25 cellular contexts compared by ENCODE assay signal in the genomic region with DNA sequence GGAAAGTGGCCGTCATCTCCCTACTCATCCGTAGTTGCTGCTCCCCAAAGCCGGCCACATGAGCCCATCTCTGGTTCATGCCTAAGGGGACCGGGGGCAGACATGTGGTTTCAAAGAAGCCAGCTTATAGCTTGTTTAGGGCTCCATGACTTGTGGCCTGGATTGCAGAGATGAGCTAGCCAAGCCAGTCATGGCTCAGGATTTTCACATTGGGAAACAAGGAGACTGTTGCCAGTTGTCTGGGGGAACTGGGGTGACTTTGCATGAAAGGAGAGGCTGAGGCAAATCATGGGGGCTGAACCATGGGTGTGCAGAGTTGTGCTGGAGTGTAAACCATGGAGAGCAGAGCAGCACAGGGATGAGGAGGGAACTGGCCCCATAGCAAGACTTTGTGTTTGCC.
A peak's percentile ranks its signal among the peaks of the same experiment; 100 is the strongest.
DNase-seq lines count a peak whose midpoint lies in the region; ATAC-seq and TF ChIP-seq lines count a peak whose summit lies in the region.
"Had no signal": no experiment of that assay in that cellular context is flagged by ENCODE, and none has a peak within 500 bp of the region (broad histone marks: within the 10 kb centered on the region; RNA-seq: fewer than 3 reads in every experiment).

No MANE protein-coding gene starts in this region.

- ATAC-seq in mucosa of descending colon: no peak
- ATAC-seq: HCT116 had no signal

- H3K4me1 ChIP-seq in right atrium auricular region: peaks cover 0 to 24% of the 10 kb centered on the region in 2 donors
- H3K4me1 ChIP-seq in subcutaneous abdominal adipose tissue (ENCODE audit: control insufficient read depth in 5 of 5, insufficient read depth in 5 of 5, low read length in 5 of 5): peaks cover 19 to 42% (median 36%) of the 10 kb centered on the region in 5 donors
- H3K4me1 ChIP-seq in mucosa of descending colon (ENCODE audit: low read depth): no peaks in the 10 kb centered on the region
- no peaks in the 10 kb centered on the region for H3K4me1 ChIP-seq in trophoblast cell (ENCODE audit: control insufficient read depth in 1 of 2, insufficient read depth in 2 of 2, low read length in 2 of 2)

- intact Hi-C loops in cardiac septum (cut with DNase I): loop anchor here (5.0 kb wide), 1 partner anchor 214 kb away; no protein-coding TSS in a partner anchor
- intact Hi-C loops in mucosa of descending colon (cut with DNase I, micrococcal nuclease): no loop called here

- no peak overlapping the region for H2BK12ac ChIP-seq in trophoblast cell (ENCODE audit: low read length)

- no peak overlapping the region for H2BK120ac ChIP-seq in trophoblast cell (ENCODE audit: insufficient read depth, low read length, poor library complexity)

- H3K27me3 ChIP-seq in right atrium auricular region (no peaks in the 10 kb centered on the region), subcutaneous abdominal adipose tissue (ENCODE audit: control insufficient read depth in 5 of 5, insufficient read depth in 4 of 5, low read length in 5 of 5) (no peaks in the 10 kb centered on the region), trophoblast cell (ENCODE audit: insufficient read depth, low read length) (no peaks in the 10 kb centered on the region)
- H3K27me3 ChIP-seq: BLaER1 treated with 17β-estradiol and CSF1 and Interleukin-3, amounts not matched to agents 10 nM and 100 nM had no signal

- H3K4me3 ChIP-seq in right atrium auricular region (no peak overlapping the region), fibroblast of the aortic adventitia (ENCODE audit: low read depth, low read length) (no peak overlapping the region), subcutaneous abdominal adipose tissue (ENCODE audit: low read depth in 1 of 5, low read length in 5 of 5) (no peak overlapping the region), mucosa of descending colon (no peak overlapping the region), trophoblast cell (ENCODE audit: low read depth, low read length) (no peak overlapping the region)
- H3K4me3 ChIP-seq: BLaER1 treated with 17β-estradiol and CSF1 and Interleukin-3, amounts not matched to agents 10 nM and 100 nM had no signal

- no peak overlapping the region for H2BK5ac ChIP-seq in trophoblast cell (ENCODE audit: low read depth, low read length, poor library complexity)

- H3K23ac ChIP-seq in trophoblast cell (ENCODE audit: low read length): no peak overlapping the region

- H3K9ac ChIP-seq in subcutaneous abdominal adipose tissue (ENCODE audit: low read length in 5 of 5): peak overlapping the region in 1 of 5 donors; percentile 71
- H3K9ac ChIP-seq in trophoblast cell (ENCODE audit: low read length): no peak overlapping the region
- H3K9ac ChIP-seq: BLaER1 treated with 17β-estradiol and CSF1 and Interleukin-3, amounts not matched to agents 10 nM and 100 nM; SK-N-SH had no signal

- H3K4ac ChIP-seq in trophoblast cell (ENCODE audit: low read depth, low read length): no peak overlapping the region

- H3K79me2 ChIP-seq in trophoblast cell (ENCODE audit: control insufficient read depth, insufficient read depth, low read length, poor library complexity): no peaks in the 10 kb centered on the region

- no peak overlapping the region for H4K8ac ChIP-seq in trophoblast cell (ENCODE audit: low read depth, low read length)

- TF ChIP-seq CTCF in right atrium auricular region (IDR thresholded peaks at IDR 0.05): no peak
- TF ChIP-seq CTCF in fibroblast of the aortic adventitia (IDR thresholded peaks at IDR 0.05; ENCODE audit: insufficient read depth, low read length): no peak
- no peak for TF ChIP-seq CTCF in mucosa of descending colon (IDR thresholded peaks at IDR 0.05)

- no peaks in the 10 kb centered on the region for H3K79me1 ChIP-seq in trophoblast cell (ENCODE audit: low read length)

- DNase-seq in right atrium auricular region (ENCODE audit: low spot score) (peak; percentile 65), cardiac septum (ENCODE audit: low spot score) (no peak), amniotic epithelial cell (ENCODE audit: low read depth) (peak; percentile 16), fibroblast of the aortic adventitia (ENCODE audit: low read depth) (peak; percentile 55), mucosa of descending colon (no peak), trophoblast cell (no peak), T1000 (lab: John Stamatoyannopoulos, UW) (no peak)
- DNase-seq: AML-193; CD4-positive, alpha-beta memory T cell; COR-L47; DMS53; GDM1; KBM-7; MV-4-11; NCI-H1105; NCI-H1436 treated with DMSO at 0.1 percent for 48 hours; NCI-H187 treated with DMSO at 0.1 percent for 48 hours; NCI-H2107; NCI-H524; NCI-H774; SK-N-SH had no signal

- H3K14ac ChIP-seq in trophoblast cell (ENCODE audit: low read length): no peak overlapping the region

- H3K27ac ChIP-seq in right atrium auricular region (no peak overlapping the region), subcutaneous abdominal adipose tissue (ENCODE audit: low read depth, low read length) (peak overlapping the region; percentile 86), trophoblast cell (ENCODE audit: low read depth, low read length) (no peak overlapping the region)
- H3K27ac ChIP-seq: 22Rv1; BLaER1 treated with 17β-estradiol and CSF1 and Interleukin-3, amounts not matched to agents 10 nM and 100 nM had no signal

- H3K36me3 ChIP-seq in right atrium auricular region (no peaks in the 10 kb centered on the region), subcutaneous abdominal adipose tissue (ENCODE audit: control insufficient read depth in 5 of 5, insufficient read depth in 5 of 5, low read length in 5 of 5) (no peaks in the 10 kb centered on the region), mucosa of descending colon (ENCODE audit: low read depth) (no peaks in the 10 kb centered on the region), trophoblast cell (ENCODE audit: control insufficient read depth in 1 of 2, insufficient read depth in 2 of 2, low read length in 2 of 2) (no peaks in the 10 kb centered on the region)

- no peak overlapping the region for H3K4me2 ChIP-seq in trophoblast cell (ENCODE audit: low read length)
- H3K4me2 ChIP-seq: BLaER1 treated with 17β-estradiol and CSF1 and Interleukin-3, amounts not matched to agents 10 nM and 100 nM; SK-N-SH had no signal

- no peak overlapping the region for H2AK5ac ChIP-seq in trophoblast cell (ENCODE audit: low read length)

- no peak overlapping the region for H2AFZ ChIP-seq in trophoblast cell (ENCODE audit: insufficient read depth, low read length, poor library complexity)

- no peak overlapping the region for H3K18ac ChIP-seq in trophoblast cell (ENCODE audit: low read length)

- no peak overlapping the region for H4K91ac ChIP-seq in trophoblast cell (ENCODE audit: low read depth, low read length)

- no peak overlapping the region for H4K12ac ChIP-seq in trophoblast cell (ENCODE audit: low read depth, low read length)

- H3K9me3 ChIP-seq in right atrium auricular region (no peaks in the 10 kb centered on the region), subcutaneous abdominal adipose tissue (ENCODE audit: control insufficient read depth in 5 of 5, low read length in 5 of 5) (no peaks in the 10 kb centered on the region), mucosa of descending colon (no peaks in the 10 kb centered on the region), trophoblast cell (ENCODE audit: insufficient read depth, low read depth, low read length) (no peaks in the 10 kb centered on the region)
- H3K9me3 ChIP-seq: SK-N-SH had no signal

- no CpG with 5 or more reads among the region's 4 CpGs for WGBS in trophoblast cell (ENCODE audit: extremely low coverage, insufficient coverage, insufficient read length)

Comparison
In these comparisons a context has a peak if more than half of its experiments do, and no peak if none do; other contexts are left out.
1. DNase-seq: peak in right atrium auricular region (single experiment), amniotic epithelial cell (single experiment) and fibroblast of the aortic adventitia (single experiment); none in cardiac septum (single experiment), mucosa of descending colon (0 of 3), trophoblast cell (0 of 2) and T1000 (single experiment).